9 cellular contexts compared by ENCODE assay signal in genomic region chr17:21592774-21593173, GRCh38.
"Had no signal": no experiment of that assay in that cellular context is flagged by ENCODE, and none has a peak within 500 bp of the region (broad histone marks: within the 10 kb centered on the region; RNA-seq: fewer than 3 reads in every experiment).

No MANE protein-coding gene starts in this region.

- H3K4me1 ChIP-seq: HAP-1 had no signal

- H3K27ac ChIP-seq: GM23248, HL-60 had no signal

- H3K36me3 ChIP-seq: HAP-1 had no signal

- H3K9me3 ChIP-seq: HAP-1 had no signal

- H2AFZ ChIP-seq: GM23248 had no signal

- H3K4me3 ChIP-seq: GM23248, HAP-1, K562 had no signal

- ATAC-seq: HCT116 had no signal

- DNase-seq: GM23248, GOT3, H7, HFFc6, IMR-90 had no signal

- H3K9ac ChIP-seq: GM23248 had no signal

- FAIRE-seq: K562 had no signal
